31 cellular contexts compared by ENCODE assay signal in the genomic region with DNA sequence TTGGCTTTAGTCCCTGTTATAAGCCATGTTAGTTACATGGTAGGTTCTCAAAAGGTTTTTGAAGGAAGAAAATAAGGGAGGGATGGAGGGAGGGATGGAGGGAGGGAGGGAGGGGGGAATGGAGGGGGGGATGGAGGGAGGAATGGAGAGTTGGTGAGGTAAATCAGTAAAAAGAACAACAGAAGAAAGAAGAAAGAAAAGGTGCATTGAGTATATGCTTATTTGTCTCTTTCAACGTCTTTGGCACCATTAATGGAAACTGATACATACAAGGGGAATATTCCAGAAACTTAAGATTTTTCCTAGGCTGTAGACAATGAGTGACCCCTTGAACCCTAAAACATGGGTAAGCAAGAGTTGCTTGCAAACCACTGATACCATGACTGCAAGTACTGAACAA.
DNase-seq lines count a peak whose midpoint lies in the region; ATAC-seq, FAIRE-seq and TF ChIP-seq lines count a peak whose summit lies in the region.
"Had no signal": no experiment of that assay in that cellular context is flagged by ENCODE, and none has a peak within 500 bp of the region (broad histone marks: within the 10 kb centered on the region; RNA-seq: fewer than 3 reads in every experiment).

No MANE protein-coding gene starts in this region.

- no peak for ATAC-seq in HepG2
- no peak for ATAC-seq in right lobe of liver
- no peak for ATAC-seq in K562
- no peak for ATAC-seq in HG02870 (IDR thresholded peaks at IDR 0.05; ENCODE audit: unreplicated experiment)
- ATAC-seq: A549; CD8-positive, alpha-beta T cell had no signal

- in situ Hi-C loops in HepG2 (cut with HindIII; ENCODE audit: extremely low pct_ligation_motif_present, low pct_unique_long_range_greater_than_20kb) = no loop called here
- in situ Hi-C loops in K562 (cut with MboI) = no loop called here

- FAIRE-seq in HepG2 (lab: Jason Lieb, UNC) (no peak), K562 (lab: Jason Lieb, UNC) (no peak)
- FAIRE-seq: A204.1, A549, D721Med had no signal

- POLR2A ChIA-PET in HepG2 (lab: Yijun Ruan, JAX) (no interaction called here), K562 (lab: Yijun Ruan, JAX) (no interaction called here)

- TF ChIP-seq EP300 in HepG2 (IDR thresholded peaks at IDR 0.05; ENCODE audit: low read depth in 2 of 2, low read length in 2 of 2) = no peak
- TF ChIP-seq EP300 in HepG2 (CRISPR knock-in tag; IDR thresholded peaks at IDR 0.05; ENCODE audit: borderline replicate concordance) = no peak
- no peak for TF ChIP-seq EP300 in K562 (IDR thresholded peaks at IDR 0.05; ENCODE audit: low read length)

- no peak overlapping the region for H3K27ac ChIP-seq in HepG2 (ENCODE audit: extremely low read length, insufficient read depth, low read length)
- H3K27ac ChIP-seq in right lobe of liver = no peak overlapping the region
- no peak overlapping the region for H3K27ac ChIP-seq in K562 (ENCODE audit: extremely low read depth, low read depth, low read length)
- H3K27ac ChIP-seq: 22Rv1; A549; BLaER1; BLaER1 treated with 17β-estradiol and CSF1 and Interleukin-3, amounts not matched to agents 10 nM and 100 nM; C4-2B had no signal

- TF ChIP-seq RAD21 in HepG2 (CRISPR knock-in tag; IDR thresholded peaks at IDR 0.05) = no peak
- TF ChIP-seq RAD21 in K562 (CRISPR knock-in tag; conservative IDR thresholded peaks at IDR 0.05 in 1 of 2, IDR thresholded peaks at IDR 0.05 in 1 of 2) = no peak

- CTCF ChIA-PET in HepG2 (lab: Yijun Ruan, JAX; ENCODE audit: low intra/inter-chr PET ratio, low total read pairs) = no interaction called here
- CTCF ChIA-PET in K562 (lab: Yijun Ruan, JAX; ENCODE audit: low intra/inter-chr PET ratio) = no interaction called here

- 0% methylated on average over 1 of the region's 1 CpG for WGBS in HepG2 (ENCODE audit: low lambda C conversion rate)
- WGBS in right lobe of liver (ENCODE audit: insufficient coverage, low coverage, low lambda C conversion rate, missing lambda C conversion rate) = 43% methylated on average over 1 of the region's 1 CpG
- 0% methylated on average over 1 of the region's 1 CpG for WGBS in K562 (ENCODE audit: insufficient coverage, low coverage, missing lambda C conversion rate)

- intact Hi-C loops in HepG2 (cut with micrococcal nuclease; ENCODE audit: unreplicated experiment) (no loop called here), right lobe of liver (cut with DNase I) (no loop called here), K562 (cut with micrococcal nuclease) (no loop called here)

- no peaks in the 10 kb centered on the region for H4K20me1 ChIP-seq in HepG2 (ENCODE audit: insufficient read depth, low read length)
- H4K20me1 ChIP-seq in K562 (replicated peaks; ENCODE audit: control insufficient read depth, insufficient read depth, low read length) = no peaks in the 10 kb centered on the region
- H4K20me1 ChIP-seq: BLaER1; BLaER1 treated with 17β-estradiol and CSF1 and Interleukin-3, amounts not matched to agents 10 nM and 100 nM had no signal

- H3K36me3 ChIP-seq in HepG2 (replicated peaks in 1 of 2; ENCODE audit: control insufficient read depth in 1 of 2, insufficient read depth in 2 of 2, low read length in 2 of 2) (no peaks in the 10 kb centered on the region), right lobe of liver (no peaks in the 10 kb centered on the region), K562 (ENCODE audit: control insufficient read depth, insufficient read depth, low read length) (no peaks in the 10 kb centered on the region)
- H3K36me3 ChIP-seq: BE2C; BLaER1; BLaER1 treated with 17β-estradiol and CSF1 and Interleukin-3, amounts not matched to agents 10 nM and 100 nM had no signal

- H3K4me1 ChIP-seq in HepG2 (ENCODE audit: insufficient read depth, low read length) (no peaks in the 10 kb centered on the region), right lobe of liver (no peaks in the 10 kb centered on the region), K562 (replicated peaks in 1 of 2; ENCODE audit: control insufficient read depth in 2 of 2, insufficient read depth in 2 of 2, low read length in 2 of 2) (no peaks in the 10 kb centered on the region)
- H3K4me1 ChIP-seq: A549; BE2C; BLaER1; BLaER1 treated with 17β-estradiol and CSF1 and Interleukin-3, amounts not matched to agents 10 nM and 100 nM; Caco-2 had no signal

- H3K9ac ChIP-seq in HepG2 (ENCODE audit: insufficient read depth, low read depth, low read length) (no peak overlapping the region), K562 (ENCODE audit: insufficient read depth in 1 of 2, low read depth in 2 of 2, low read length in 2 of 2) (no peak overlapping the region)
- H3K9ac ChIP-seq: BLaER1; BLaER1 treated with 17β-estradiol and CSF1 and Interleukin-3, amounts not matched to agents 10 nM and 100 nM had no signal

- no peaks in the 10 kb centered on the region for H3K27me3 ChIP-seq in HepG2 (ENCODE audit: control insufficient read depth in 1 of 2, insufficient read depth in 2 of 2, low read length in 2 of 2)
- no peaks in the 10 kb centered on the region for H3K27me3 ChIP-seq in right lobe of liver
- H3K27me3 ChIP-seq in K562 (ENCODE audit: control insufficient read depth in 2 of 2, insufficient read depth in 2 of 2, low read length in 2 of 2) = no peaks in the 10 kb centered on the region
- H3K27me3 ChIP-seq: BE2C; BLaER1; BLaER1 treated with 17β-estradiol and CSF1 and Interleukin-3, amounts not matched to agents 10 nM and 100 nM had no signal

- no peak for TF ChIP-seq CTCF in HepG2 (CRISPR knock-in tag; IDR thresholded peaks at IDR 0.05)
- no peak for TF ChIP-seq CTCF in right lobe of liver (IDR thresholded peaks at IDR 0.05)
- no peak for TF ChIP-seq CTCF in K562 (IDR thresholded peaks at IDR 0.05 in 2 of 3, conservative IDR thresholded peaks at IDR 0.05 in 1 of 3; ENCODE audit: insufficient read depth in 2 of 3, low read depth in 1 of 3, low read length in 3 of 3)

- H3K79me2 ChIP-seq in HepG2 (ENCODE audit: insufficient read depth, low read length) = no peaks in the 10 kb centered on the region
- no peaks in the 10 kb centered on the region for H3K79me2 ChIP-seq in K562 (ENCODE audit: control insufficient read depth, insufficient read depth, low read length)

- H3K4me3 ChIP-seq in HepG2 (replicated peaks in 1 of 3; ENCODE audit: insufficient read depth in 1 of 3, low read depth in 2 of 3, low read length in 3 of 3) = no peak overlapping the region
- no peak overlapping the region for H3K4me3 ChIP-seq in right lobe of liver
- no peak overlapping the region for H3K4me3 ChIP-seq in K562
- H3K4me3 ChIP-seq: A549; BLaER1; BLaER1 treated with 17β-estradiol and CSF1 and Interleukin-3, amounts not matched to agents 10 nM and 100 nM had no signal

- TF ChIP-seq POLR2A in HepG2 (IDR thresholded peaks at IDR 0.05; ENCODE audit: insufficient read depth in 1 of 2, low read depth in 2 of 2, low read length in 2 of 2) (no peak), right lobe of liver (IDR thresholded peaks at IDR 0.05) (no peak), K562 (conservative IDR thresholded peaks at IDR 0.05) (no peak)

- H2AFZ ChIP-seq in HepG2 (ENCODE audit: low read length) = no peak overlapping the region
- H2AFZ ChIP-seq in K562 (ENCODE audit: low read depth, low read length) = no peak overlapping the region

- H3K4me2 ChIP-seq in HepG2 (ENCODE audit: low read depth, low read length) (no peak overlapping the region), K562 (ENCODE audit: insufficient read depth, low read length) (no peak overlapping the region)
- H3K4me2 ChIP-seq: A549; BLaER1; BLaER1 treated with 17β-estradiol and CSF1 and Interleukin-3, amounts not matched to agents 10 nM and 100 nM had no signal

- DNase-seq in HepG2 (ENCODE audit: low spot score) (no peak), right lobe of liver (no peak), K562 (ENCODE audit: extremely low read depth in 1 of 4, low spot score in 3 of 4) (no peak)
- DNase-seq: 8988T; ACHN; AML-193; BE2C; C1 segment of cervical spinal cord; Caco-2; Calu3; CD4-positive, alpha-beta memory T cell; CD4-positive, alpha-beta T cell; CD4-positive, CD25-positive, alpha-beta regulatory T cell; CD8-positive, alpha-beta memory T cell; CD8-positive, alpha-beta T cell; COR-L47; DMS 273 treated with DMSO at 0.1 percent for 48 hours; DMS153; DMS53; DMS79; DMS79 treated with DMSO at 0.1 percent for 48 hours; DND-41; EL had no signal

- H3K9me1 ChIP-seq in K562 (ENCODE audit: control insufficient read depth, insufficient read depth, low read length) = no peaks in the 10 kb centered on the region

- BruUV-seq in HepG2 (replicated peaks; lab: Mats Ljungman, UMichigan) (no TSS peak), K562 (replicated peaks; lab: Mats Ljungman, UMichigan) (no TSS peak)

- H3K9me3 ChIP-seq in HepG2 (ENCODE audit: low read length) (0 out of 2 replicates have a peak, but pooled peaks cover 4% of the 10 kb centered on the region), right lobe of liver (no peaks in the 10 kb centered on the region), K562 (replicated peaks; ENCODE audit: control insufficient read depth, insufficient read depth, low read depth, low read length) (no peaks in the 10 kb centered on the region)
- H3K9me3 ChIP-seq: A549, BE2C, BLaER1 had no signal

TF ChIP-seq in HepG2, 621 proteins besides CTCF, POLR2A, EP300 and RAD21 (continues in another document):
- no peak for TF ChIP-seq ZBTB25 (CRISPR knock-in tag; IDR thresholded peaks at IDR 0.05)

TF ChIP-seq in K562, 482 proteins besides CTCF, POLR2A, EP300 and RAD21 (continues in another document):
- TF ChIP-seq, protein P1, sequence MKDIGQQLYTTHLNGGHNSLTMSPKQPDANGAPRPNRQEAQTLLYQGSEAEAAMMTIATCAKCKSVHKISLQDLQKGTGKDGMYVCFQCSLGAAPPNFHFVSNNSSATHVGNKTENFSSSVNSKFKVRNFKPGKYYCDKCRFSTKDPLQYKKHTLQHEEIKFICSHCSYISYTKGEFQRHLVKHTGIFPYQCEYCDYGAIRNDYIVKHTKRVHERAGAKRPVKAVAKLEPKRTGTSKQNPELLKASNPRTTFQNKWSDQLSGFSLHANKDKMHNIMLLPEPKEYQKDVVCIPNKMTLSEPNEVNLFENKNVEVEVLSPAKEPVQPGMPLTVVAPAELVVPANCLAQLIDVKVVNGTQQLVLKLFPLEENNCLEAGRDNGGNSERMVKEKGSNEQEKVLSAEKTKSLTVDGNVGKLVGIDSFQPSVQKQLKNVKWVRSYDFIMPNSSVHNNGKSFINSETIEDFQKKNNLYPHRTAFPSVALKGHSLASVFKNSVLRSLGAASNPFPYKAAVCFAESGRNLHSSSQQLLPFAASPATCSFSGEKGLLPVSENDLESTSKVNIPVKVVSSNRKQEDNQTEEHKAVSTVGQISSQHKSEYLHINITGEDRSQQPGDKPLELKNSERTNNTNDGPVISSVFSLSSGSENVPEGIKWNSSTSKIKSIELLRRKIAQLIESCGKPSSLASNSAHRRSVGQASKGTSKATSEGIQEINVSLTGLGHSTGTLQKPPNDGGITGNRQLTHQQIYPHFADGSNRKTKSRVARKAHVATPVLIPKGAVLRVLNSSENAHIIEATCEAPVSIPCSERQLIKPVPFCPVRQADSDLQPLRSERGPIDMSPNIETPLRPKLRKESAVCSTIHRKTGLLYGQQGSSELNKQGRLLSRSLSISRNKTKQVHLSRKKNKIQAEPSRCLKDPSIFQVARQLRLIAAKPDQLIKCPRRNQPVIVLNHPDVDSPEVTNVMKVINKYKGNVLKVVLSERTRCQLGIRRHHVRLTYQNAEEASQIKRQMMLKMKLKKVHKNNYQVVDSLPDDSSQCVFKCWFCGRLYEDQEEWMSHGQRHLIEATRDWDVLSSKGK (CRISPR knock-in tag; IDR thresholded peaks at IDR 0.05) = no peak

Comparison
In these comparisons a context has a peak if more than half of its experiments do, and no peak if none do; other contexts are left out.
1. Of the 241 proteins assayed by ChIP-seq in both HepG2 and K562: peak only in HepG2: none; only in K562: none; in both: HNRNPK; in neither: 240.